ENCODE assay signal across 1 cellular context in the genomic region with DNA sequence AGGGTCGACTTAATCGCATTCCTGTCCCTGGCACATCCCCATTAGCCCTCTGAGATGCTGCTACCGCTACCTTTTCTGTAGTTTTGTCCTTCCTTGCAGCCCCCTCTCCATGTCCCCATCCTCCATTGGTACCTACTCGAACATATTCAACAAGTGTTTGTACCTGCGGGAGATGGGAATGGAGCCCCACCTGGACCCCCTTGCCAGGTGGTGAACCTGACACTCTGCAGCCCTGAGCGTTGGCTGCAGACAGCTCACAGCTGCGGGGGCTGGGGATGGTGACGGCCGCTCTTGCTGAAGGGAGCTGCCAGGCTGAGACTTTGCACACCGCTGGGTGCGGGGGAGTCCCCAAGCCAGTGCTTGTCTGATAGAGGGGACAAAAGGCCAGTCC.
TF ChIP-seq lines count a peak whose summit lies in the region.

No MANE protein-coding gene starts in this region.

TF ChIP-seq in A549, 52 proteins besides CTCF, POLR2A, EP300 and RAD21 (continued from another document):
- TF ChIP-seq HOXB5 (CRISPR knock-in tag; IDR thresholded peaks at IDR 0.05): no peak
- TF ChIP-seq, protein P1, sequence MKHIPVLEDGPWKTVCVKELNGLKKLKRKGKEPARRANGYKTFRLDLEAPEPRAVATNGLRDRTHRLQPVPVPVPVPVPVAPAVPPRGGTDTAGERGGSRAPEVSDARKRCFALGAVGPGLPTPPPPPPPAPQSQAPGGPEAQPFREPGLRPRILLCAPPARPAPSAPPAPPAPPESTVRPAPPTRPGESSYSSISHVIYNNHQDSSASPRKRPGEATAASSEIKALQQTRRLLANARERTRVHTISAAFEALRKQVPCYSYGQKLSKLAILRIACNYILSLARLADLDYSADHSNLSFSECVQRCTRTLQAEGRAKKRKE (CRISPR knock-in tag; IDR thresholded peaks at IDR 0.05; ENCODE audit: low read depth): no peak
- no peak for TF ChIP-seq USF2 (IDR thresholded peaks at IDR 0.05)
- TF ChIP-seq KDM5A (IDR thresholded peaks at IDR 0.05): no peak
- TF ChIP-seq MAX (IDR thresholded peaks at IDR 0.05): no peak
- TF ChIP-seq NPAS2 (CRISPR knock-in tag; IDR thresholded peaks at IDR 0.05; ENCODE audit: borderline replicate concordance): no peak
- TF ChIP-seq HOXB13 (CRISPR knock-in tag; IDR thresholded peaks at IDR 0.05; ENCODE audit: low read depth): no peak
- no peak for TF ChIP-seq CBX8 (IDR thresholded peaks at IDR 0.05)
- TF ChIP-seq SMC3 (IDR thresholded peaks at IDR 0.05): no peak
- TF ChIP-seq MYC (IDR thresholded peaks at IDR 0.05; ENCODE audit: borderline replicate concordance, low read length): no peak
- no peak for TF ChIP-seq RNF2 (IDR thresholded peaks at IDR 0.05; ENCODE audit: borderline replicate concordance, low read depth)
- no peak for TF ChIP-seq HOXA7 (CRISPR knock-in tag; IDR thresholded peaks at IDR 0.05)
- TF ChIP-seq SREBF2 (IDR thresholded peaks at IDR 0.05): no peak
- TF ChIP-seq, protein P2, sequence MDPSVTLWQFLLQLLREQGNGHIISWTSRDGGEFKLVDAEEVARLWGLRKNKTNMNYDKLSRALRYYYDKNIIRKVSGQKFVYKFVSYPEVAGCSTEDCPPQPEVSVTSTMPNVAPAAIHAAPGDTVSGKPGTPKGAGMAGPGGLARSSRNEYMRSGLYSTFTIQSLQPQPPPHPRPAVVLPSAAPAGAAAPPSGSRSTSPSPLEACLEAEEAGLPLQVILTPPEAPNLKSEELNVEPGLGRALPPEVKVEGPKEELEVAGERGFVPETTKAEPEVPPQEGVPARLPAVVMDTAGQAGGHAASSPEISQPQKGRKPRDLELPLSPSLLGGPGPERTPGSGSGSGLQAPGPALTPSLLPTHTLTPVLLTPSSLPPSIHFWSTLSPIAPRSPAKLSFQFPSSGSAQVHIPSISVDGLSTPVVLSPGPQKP (IDR thresholded peaks at IDR 0.05; ENCODE audit: low read depth, low read length): no peak
- TF ChIP-seq ESRRA (IDR thresholded peaks at IDR 0.05; ENCODE audit: borderline replicate concordance, low read length): no peak
- TF ChIP-seq RARB (CRISPR knock-in tag; IDR thresholded peaks at IDR 0.05): no peak
- no peak for TF ChIP-seq CHD4 (IDR thresholded peaks at IDR 0.05; ENCODE audit: borderline replicate concordance)
- no peak for TF ChIP-seq NFE2L2 (conservative IDR thresholded peaks at IDR 0.05; ENCODE audit: low read length)
